35 cellular contexts compared by ENCODE assay signal in genomic region chr11:64522036-64522435, GRCh38. TPM values are rescaled to one million over a fixed set of nuclear protein-coding genes. Genes with fewer than 3 reads are reported as not detected.
"Had no signal": no experiment of that assay in that cellular context is flagged by ENCODE, and none has a peak within 500 bp of the region (broad histone marks: within the 10 kb centered on the region; RNA-seq: fewer than 3 reads in every experiment).

No MANE protein-coding gene starts in this region.

- H3K36me3 ChIP-seq: brain microvascular endothelial cell, colonic mucosa, esophagus muscularis mucosa, gastrocnemius medialis, WERI-Rb-1 had no signal

- H3K4me1 ChIP-seq: colonic mucosa, esophagus muscularis mucosa, foreskin keratinocyte, gastrocnemius medialis had no signal

- H3K27ac Mint-ChIP-seq: activated B cell treated with CpG ODN at 0.5 μM for 24 hours; activated CD4-positive, alpha-beta memory T cell treated with anti-CD3 and anti-CD28 coated beads for 36 hours; activated CD4-positive, alpha-beta T cell treated with anti-CD3 and anti-CD28 coated beads, Interleukin-2, amount 10 ng/mL, durations not matched to agents 24 days and 14 days; activated CD8-positive, alpha-beta memory T cell treated with anti-CD3 and anti-CD28 coated beads, Interleukin-2, amount 10 ng/mL, durations not matched to agents 7 days and 5 days; activated CD8-positive, alpha-beta T cell treated with anti-CD3 and anti-CD28 coated beads, Interleukin-2, amount 10 ng/mL, durations not matched to agents 7 days and 5 days; activated naive CD4-positive, alpha-beta T cell treated with anti-CD3 and anti-CD28 coated beads, Interleukin-2, amount 10 ng/mL, durations not matched to agents 7 days and 5 days; activated naive CD8-positive, alpha-beta T cell; activated T-helper 1 cell treated with anti-CD3 and anti-CD28 coated beads, Interleukin-12 subunit alpha, Interleukin-12 subunit beta, Interleukin-2, Interleukin-4 antibody, amounts not matched to agents 30 ng/mL and 10 ng/mL and 1 ng/mL, durations not matched to agents 14 hours and 24 hours and 36 hours; activated T-helper 2 cell treated with anti-CD3 and anti-CD28 coated beads, Interferon-gamma antibody, Interleukin-2, Interleukin-4, amounts not matched to agents 10 μg/mL and 5 μg/mL and 100 μg/mL, durations not matched to agents 14 hours and 24 hours and 36 hours; dendritic cell treated with granulocyte-macrophage colony-stimulating factor and Interleukin-4, amounts not matched to agents 40 ng/mL and 50 ng/mL, for 4 days; T-helper 17 cell; T-helper 2 cell treated with Interferon-gamma antibody and Interleukin-4, amounts not matched to agents 5 μg/mL and 100 μg/mL, for 36 hours had no signal

- H3K4me1 Mint-ChIP-seq: activated B cell treated with CpG ODN at 0.5 μM for 24 hours; activated CD4-positive, alpha-beta T cell treated with anti-CD3 and anti-CD28 coated beads, Interleukin-2, amount 10 ng/mL, durations not matched to agents 24 days and 14 days; activated CD8-positive, alpha-beta memory T cell treated with anti-CD3 and anti-CD28 coated beads, Interleukin-2, amount 10 ng/mL, durations not matched to agents 7 days and 5 days; activated naive CD4-positive, alpha-beta T cell treated with anti-CD3 and anti-CD28 coated beads, Interleukin-2, amount 10 ng/mL, durations not matched to agents 7 days and 5 days; T-helper 17 cell had no signal

- H3K36me3 Mint-ChIP-seq: activated CD4-positive, alpha-beta memory T cell treated with anti-CD3 and anti-CD28 coated beads for 36 hours; activated CD8-positive, alpha-beta memory T cell treated with anti-CD3 and anti-CD28 coated beads, Interleukin-2, amount 10 ng/mL, durations not matched to agents 7 days and 5 days; activated naive CD4-positive, alpha-beta T cell treated with anti-CD3 and anti-CD28 coated beads, Interleukin-2, amount 10 ng/mL, durations not matched to agents 7 days and 5 days; activated naive CD8-positive, alpha-beta T cell had no signal

- H3K4me3 Mint-ChIP-seq: activated B cell treated with CpG ODN at 0.5 μM for 24 hours; activated CD4-positive, alpha-beta memory T cell treated with anti-CD3 and anti-CD28 coated beads for 36 hours; activated CD4-positive, alpha-beta T cell treated with anti-CD3 and anti-CD28 coated beads, Interleukin-2, amount 10 ng/mL, durations not matched to agents 24 days and 14 days; activated CD8-positive, alpha-beta memory T cell treated with anti-CD3 and anti-CD28 coated beads, Interleukin-2, amount 10 ng/mL, durations not matched to agents 7 days and 5 days; activated CD8-positive, alpha-beta T cell treated with anti-CD3 and anti-CD28 coated beads, Interleukin-2, amount 10 ng/mL, durations not matched to agents 7 days and 5 days; activated naive CD4-positive, alpha-beta T cell treated with anti-CD3 and anti-CD28 coated beads, Interleukin-2, amount 10 ng/mL, durations not matched to agents 7 days and 5 days; activated naive CD8-positive, alpha-beta T cell; activated T-helper 1 cell treated with anti-CD3 and anti-CD28 coated beads, Interleukin-12 subunit alpha, Interleukin-12 subunit beta, Interleukin-2, Interleukin-4 antibody, amounts not matched to agents 30 ng/mL and 10 ng/mL and 1 ng/mL, durations not matched to agents 14 hours and 24 hours and 36 hours; dendritic cell treated with granulocyte-macrophage colony-stimulating factor and Interleukin-4, amounts not matched to agents 40 ng/mL and 50 ng/mL, for 4 days; T-helper 17 cell; T-helper 2 cell treated with Interferon-gamma antibody and Interleukin-4, amounts not matched to agents 5 μg/mL and 100 μg/mL, for 36 hours had no signal

- DNase-seq: activated B cell treated with CpG ODN at 0.5 μM for 24 hours; activated CD4-positive, alpha-beta memory T cell treated with anti-CD3 and anti-CD28 coated beads for 36 hours; activated CD4-positive, alpha-beta T cell treated with anti-CD3 and anti-CD28 coated beads, Interleukin-2, amount 10 ng/mL, durations not matched to agents 24 days and 14 days; activated CD8-positive, alpha-beta memory T cell treated with anti-CD3 and anti-CD28 coated beads, Interleukin-2, amount 10 ng/mL, durations not matched to agents 7 days and 5 days; activated CD8-positive, alpha-beta memory T cell treated with anti-CD3 and anti-CD28 coated beads, Interleukin-2, amount 50 U/mL, for 4 hours; activated CD8-positive, alpha-beta T cell treated with anti-CD3 and anti-CD28 coated beads, Interleukin-2, amount 10 ng/mL, durations not matched to agents 7 days and 5 days; activated effector memory CD4-positive, alpha-beta T cell treated with anti-CD3 and anti-CD28 coated beads, Interleukin-2, amount 50 U/mL, for 16 hours; activated naive CD4-positive, alpha-beta T cell treated with anti-CD3 and anti-CD28 coated beads, Interleukin-2, amount 10 ng/mL, durations not matched to agents 7 days and 5 days; activated T-cell treated with anti-CD3 and anti-CD28 coated beads, Interleukin-2, amount 50 U/mL, for 1 hour; activated T-cell treated with anti-CD3 and anti-CD28 coated beads, Interleukin-2, amount 50 U/mL, for 48 hours; amniotic stem cell; anterior cingulate cortex; brain microvascular endothelial cell; central memory CD4-positive, alpha-beta T cell; cerebellar nuclear complex; colonic mucosa; effector memory CD4-positive, alpha-beta T cell; erythroblast; foreskin keratinocyte; gastrocnemius medialis; glutamatergic neuron; T-helper 1 cell; T-helper 17 cell; T1000; WERI-Rb-1 had no signal

- H3K9me3 Mint-ChIP-seq: activated CD4-positive, alpha-beta T cell treated with anti-CD3 and anti-CD28 coated beads, Interleukin-2, amount 10 ng/mL, durations not matched to agents 24 days and 14 days; activated naive CD4-positive, alpha-beta T cell treated with anti-CD3 and anti-CD28 coated beads, Interleukin-2, amount 10 ng/mL, durations not matched to agents 7 days and 5 days; activated T-helper 1 cell treated with anti-CD3 and anti-CD28 coated beads, Interleukin-12 subunit alpha, Interleukin-12 subunit beta, Interleukin-2, Interleukin-4 antibody, amounts not matched to agents 30 ng/mL and 10 ng/mL and 1 ng/mL, durations not matched to agents 14 hours and 24 hours and 36 hours; activated T-helper 2 cell treated with anti-CD3 and anti-CD28 coated beads, Interferon-gamma antibody, Interleukin-2, Interleukin-4, amounts not matched to agents 10 μg/mL and 5 μg/mL and 100 μg/mL, durations not matched to agents 14 hours and 24 hours and 36 hours; dendritic cell treated with granulocyte-macrophage colony-stimulating factor and Interleukin-4, amounts not matched to agents 40 ng/mL and 50 ng/mL, for 4 days; T-helper 2 cell treated with Interferon-gamma antibody and Interleukin-4, amounts not matched to agents 5 μg/mL and 100 μg/mL, for 36 hours had no signal

- H3K4me3 ChIP-seq: colonic mucosa, dorsolateral prefrontal cortex, esophagus muscularis mucosa, gastrocnemius medialis had no signal

- H3K9me3 ChIP-seq: colonic mucosa, gastrocnemius medialis had no signal

- H3K27me3 ChIP-seq: colonic mucosa had no signal

- ATAC-seq: activated CD4-positive, CD25-positive, alpha-beta regulatory T cell treated with anti-CD3 and anti-CD28 coated beads, Interleukin-2, amount 50 U/mL, for 24 hours; activated CD8-positive, alpha-beta memory T cell treated with anti-CD3 and anti-CD28 coated beads, Interleukin-2, amount 10 ng/mL, durations not matched to agents 7 days and 5 days; activated CD8-positive, alpha-beta T cell treated with anti-CD3 and anti-CD28 coated beads, Interleukin-2, amount 10 ng/mL, durations not matched to agents 7 days and 5 days; foreskin keratinocyte; gastrocnemius medialis; T-helper 17 cell had no signal

- FAIRE-seq: astrocyte had no signal

- H3K27ac ChIP-seq: brain microvascular endothelial cell, colonic mucosa, esophagus muscularis mucosa, foreskin keratinocyte, gastrocnemius medialis, WERI-Rb-1 had no signal

RNA-seq across cellular contexts. Expression of gene SLC22A11, which starts 33.7 kb away (rescaled TPM):
- total RNA-seq: activated B cell treated with CpG ODN at 0.5 μM for 24 hours; activated CD4-positive, alpha-beta memory T cell treated with anti-CD3 and anti-CD28 coated beads for 36 hours; activated CD4-positive, alpha-beta T cell treated with anti-CD3 and anti-CD28 coated beads, Interleukin-2, amount 10 ng/mL, durations not matched to agents 24 days and 14 days; activated CD8-positive, alpha-beta memory T cell treated with anti-CD3 and anti-CD28 coated beads for 36 hours; activated CD8-positive, alpha-beta memory T cell treated with anti-CD3 and anti-CD28 coated beads, Interleukin-2, amount 10 ng/mL, durations not matched to agents 7 days and 5 days; activated CD8-positive, alpha-beta T cell treated with anti-CD3 and anti-CD28 coated beads, Interleukin-2, amount 10 ng/mL, durations not matched to agents 7 days and 5 days; activated T-helper 1 cell treated with anti-CD3 and anti-CD28 coated beads, Interleukin-12 subunit alpha, Interleukin-12 subunit beta, Interleukin-2, Interleukin-4 antibody, amounts not matched to agents 30 ng/mL and 10 ng/mL and 1 ng/mL, durations not matched to agents 14 hours and 24 hours and 36 hours; activated T-helper 2 cell treated with anti-CD3 and anti-CD28 coated beads, Interferon-gamma antibody, Interleukin-2, Interleukin-4, amounts not matched to agents 10 μg/mL and 5 μg/mL and 100 μg/mL, durations not matched to agents 14 hours and 24 hours and 36 hours; astrocyte; colonic mucosa; esophagus muscularis mucosa; foreskin keratinocyte; gastrocnemius medialis; T-helper 17 cell had no signal
- polyA plus RNA-seq: foreskin keratinocyte had no signal
